In the genomic region with DNA sequence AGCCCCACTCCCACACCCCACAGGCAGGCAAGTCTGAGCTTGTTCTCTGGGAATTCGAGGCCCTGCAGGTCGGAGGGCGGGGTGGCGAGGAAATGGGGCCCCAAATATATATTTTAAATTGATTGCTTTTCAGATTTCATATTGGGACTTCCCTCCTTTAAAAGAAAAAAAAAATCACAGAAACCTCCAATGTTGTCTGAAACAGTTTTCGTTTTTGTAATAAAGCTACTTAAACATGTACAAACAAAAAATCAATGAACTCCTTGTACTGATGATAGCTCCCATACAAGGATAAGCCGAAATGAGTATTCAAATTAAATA, we compare ENCODE assay signal across 2 cellular contexts.
TF ChIP-seq lines count a peak whose summit lies in the region.

No MANE protein-coding gene starts in this region.

TF ChIP-seq in HepG2, 621 proteins besides CTCF, POLR2A, EP300 and RAD21:
- TF ChIP-seq POLR2AphosphoS2 (IDR thresholded peaks at IDR 0.05; ENCODE audit: low read depth, low read length) (no peak), ZNF3 (CRISPR knock-in tag; IDR thresholded peaks at IDR 0.05) (no peak), ZNF605 (CRISPR knock-in tag; IDR thresholded peaks at IDR 0.05) (no peak), ZNF841 (CRISPR knock-in tag; IDR thresholded peaks at IDR 0.05; ENCODE audit: borderline replicate concordance) (no peak), ZFX (CRISPR knock-in tag; IDR thresholded peaks at IDR 0.05; ENCODE audit: low read depth) (no peak), HNRNPL (IDR thresholded peaks at IDR 0.05; ENCODE audit: low read depth, low read length) (no peak), ZNF816 (CRISPR knock-in tag; IDR thresholded peaks at IDR 0.05; ENCODE audit: borderline replicate concordance) (no peak), ZSCAN20 (CRISPR knock-in tag; IDR thresholded peaks at IDR 0.05; ENCODE audit: borderline replicate concordance) (no peak), NR2C2 (CRISPR knock-in tag; IDR thresholded peaks at IDR 0.05; ENCODE audit: borderline replicate concordance) (0 out of 2 replicates have a peak, but pooled peaks have one; percentile 4), KLF6 (CRISPR knock-in tag; IDR thresholded peaks at IDR 0.05) (no peak), ZZZ3 (CRISPR knock-in tag; IDR thresholded peaks at IDR 0.05; ENCODE audit: borderline replicate concordance) (peak; percentile 6; the same call in 1 of the 2 replicates), FOSL1 (CRISPR knock-in tag; IDR thresholded peaks at IDR 0.05; ENCODE audit: borderline replicate concordance) (no peak), MTERF4 (CRISPR knock-in tag; IDR thresholded peaks at IDR 0.05) (0 out of 2 replicates have a peak, but pooled peaks have one; percentile 4)
- TF ChIP-seq, protein P1, sequence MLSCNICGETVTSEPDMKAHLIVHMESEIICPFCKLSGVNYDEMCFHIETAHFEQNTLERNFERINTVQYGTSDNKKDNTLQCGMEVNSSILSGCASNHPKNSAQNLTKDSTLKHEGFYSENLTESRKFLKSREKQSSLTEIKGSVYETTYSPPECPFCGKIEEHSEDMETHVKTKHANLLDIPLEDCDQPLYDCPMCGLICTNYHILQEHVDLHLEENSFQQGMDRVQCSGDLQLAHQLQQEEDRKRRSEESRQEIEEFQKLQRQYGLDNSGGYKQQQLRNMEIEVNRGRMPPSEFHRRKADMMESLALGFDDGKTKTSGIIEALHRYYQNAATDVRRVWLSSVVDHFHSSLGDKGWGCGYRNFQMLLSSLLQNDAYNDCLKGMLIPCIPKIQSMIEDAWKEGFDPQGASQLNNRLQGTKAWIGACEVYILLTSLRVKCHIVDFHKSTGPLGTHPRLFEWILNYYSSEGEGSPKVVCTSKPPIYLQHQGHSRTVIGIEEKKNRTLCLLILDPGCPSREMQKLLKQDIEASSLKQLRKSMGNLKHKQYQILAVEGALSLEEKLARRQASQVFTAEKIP (CRISPR knock-in tag; IDR thresholded peaks at IDR 0.05; ENCODE audit: borderline replicate concordance) = no peak

TF ChIP-seq in H1, 55 proteins besides CTCF, POLR2A, EP300 and RAD21:
- TF ChIP-seq NANOG (IDR thresholded peaks at IDR 0.05; ENCODE audit: insufficient read depth, low read depth, low read length, poor library complexity, severe bottlenecking) = no peak
- no peak for TF ChIP-seq BACH1 (IDR thresholded peaks at IDR 0.05; ENCODE audit: low read length)
- TF ChIP-seq, protein P2, sequence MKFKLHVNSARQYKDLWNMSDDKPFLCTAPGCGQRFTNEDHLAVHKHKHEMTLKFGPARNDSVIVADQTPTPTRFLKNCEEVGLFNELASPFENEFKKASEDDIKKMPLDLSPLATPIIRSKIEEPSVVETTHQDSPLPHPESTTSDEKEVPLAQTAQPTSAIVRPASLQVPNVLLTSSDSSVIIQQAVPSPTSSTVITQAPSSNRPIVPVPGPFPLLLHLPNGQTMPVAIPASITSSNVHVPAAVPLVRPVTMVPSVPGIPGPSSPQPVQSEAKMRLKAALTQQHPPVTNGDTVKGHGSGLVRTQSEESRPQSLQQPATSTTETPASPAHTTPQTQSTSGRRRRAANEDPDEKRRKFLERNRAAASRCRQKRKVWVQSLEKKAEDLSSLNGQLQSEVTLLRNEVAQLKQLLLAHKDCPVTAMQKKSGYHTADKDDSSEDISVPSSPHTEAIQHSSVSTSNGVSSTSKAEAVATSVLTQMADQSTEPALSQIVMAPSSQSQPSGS (IDR thresholded peaks at IDR 0.05; ENCODE audit: low read length) = no peak
- TF ChIP-seq RXRA (IDR thresholded peaks at IDR 0.05; ENCODE audit: insufficient read depth, low read depth, low read length) = no peak
- no peak for TF ChIP-seq EGR1 (IDR thresholded peaks at IDR 0.05; ENCODE audit: borderline replicate concordance, low read depth, low read length)
- TF ChIP-seq GABPA (IDR thresholded peaks at IDR 0.05; ENCODE audit: borderline replicate concordance, insufficient read depth, low read length) = no peak
- no peak for TF ChIP-seq POU5F1 (IDR thresholded peaks at IDR 0.05; ENCODE audit: low read depth, low read length)
- no peak for TF ChIP-seq CREB1 (IDR thresholded peaks at IDR 0.05)
- TF ChIP-seq HDAC6 (IDR thresholded peaks at IDR 0.05; ENCODE audit: low read depth, low read length) = no peak
- no peak for TF ChIP-seq CTBP2 (IDR thresholded peaks at IDR 0.05; ENCODE audit: borderline replicate concordance, insufficient read depth, insufficient read length, low read length)
- TF ChIP-seq SP2 (IDR thresholded peaks at IDR 0.05; ENCODE audit: low read length) = no peak
- no peak for TF ChIP-seq KDM4A (IDR thresholded peaks at IDR 0.05; ENCODE audit: low read depth, low read length, severe bottlenecking)
- no peak for TF ChIP-seq SIN3A (conservative IDR thresholded peaks at IDR 0.05 in 1 of 2, IDR thresholded peaks at IDR 0.05 in 1 of 2; ENCODE audit: low read depth in 1 of 2, low read length in 2 of 2)
- TF ChIP-seq KDM1A (IDR thresholded peaks at IDR 0.05; ENCODE audit: borderline replicate concordance, low read length) = no peak
